ENCODE assay signal across 8 cellular contexts in genomic region chr5:134026521-134027202, GRCh38. TPM values are rescaled to one million over a fixed set of nuclear protein-coding genes. Genes with fewer than 3 reads are reported as not detected.
A peak's percentile ranks its signal among the peaks of the same experiment; 100 is the strongest.
DNase-seq lines count a peak whose midpoint lies in the region; ATAC-seq and TF ChIP-seq lines count a peak whose summit lies in the region.

No MANE protein-coding gene starts in this region.

- TF ChIP-seq POLR2A in ovary (IDR thresholded peaks at IDR 0.05), result no peak

- CTCF ChIA-PET in CD4-positive, alpha-beta T cell (lab: Charles Lee), result interaction anchor here (0.7 to 1.5 kb wide), 19 partner anchors 11 to 1194 kb away, joined by 3 to 8 read pairs (median 3); partner anchors contain the start of gene VDAC1

- POLR2A ChIA-PET in CD4-positive, alpha-beta T cell (lab: Charles Lee), result interaction anchor here (0.6 to 1.5 kb wide), 8 partner anchors 74 to 262 kb away, joined by 3 to 8 read pairs (median 4); no protein-coding TSS in a partner anchor

- no peaks in the 10 kb centered on the region for H3K27me3 ChIP-seq in CD4-positive, alpha-beta T cell (ENCODE audit: control insufficient read depth, insufficient read depth, low read length)
- H3K27me3 ChIP-seq in hepatocyte, result no peaks in the 10 kb centered on the region
- no peaks in the 10 kb centered on the region for H3K27me3 ChIP-seq in ovary

- H3K4me1 Mint-ChIP-seq in CD4-positive, alpha-beta T cell (ENCODE audit: low read depth), result peaks cover 6% of the 10 kb centered on the region
- peaks cover 5% of the 10 kb centered on the region for H3K4me1 Mint-ChIP-seq in activated naive CD4-positive, alpha-beta T cell treated with anti-CD3 and anti-CD28 coated beads, Interleukin-2, amount 50 U/mL, for 24 hours

- H4K20me1 ChIP-seq in hepatocyte (ENCODE audit: insufficient read depth, poor library complexity, severe bottlenecking), result no peaks in the 10 kb centered on the region

- TF ChIP-seq CTCF in CD4-positive, alpha-beta T cell (IDR thresholded peaks at IDR 0.05), result peak; percentile 64
- TF ChIP-seq CTCF in LNCaP clone FGC (IDR thresholded peaks at IDR 0.05; ENCODE audit: control insufficient read depth, extremely low read depth, insufficient read depth), result peak; percentile 69
- TF ChIP-seq CTCF in hepatocyte (IDR thresholded peaks at IDR 0.05; ENCODE audit: poor library complexity), result peak; percentile 54
- no peak for TF ChIP-seq CTCF in ovary (IDR thresholded peaks at IDR 0.05)

- H3K36me3 ChIP-seq in hepatocyte (replicated peaks; ENCODE audit: insufficient read depth, low read depth), result no peaks in the 10 kb centered on the region
- H3K36me3 ChIP-seq in ovary, result no peaks in the 10 kb centered on the region

- H3K4me3 ChIP-seq in LNCaP clone FGC (ENCODE audit: low read depth, low read length) (no peak overlapping the region), hepatocyte (no peak overlapping the region), ovary (no peak overlapping the region)

- H3K9me2 ChIP-seq in hepatocyte (replicated peaks; ENCODE audit: insufficient read depth), result no peaks in the 10 kb centered on the region

- TF ChIP-seq EP300 in ovary (IDR thresholded peaks at IDR 0.05), result no peak

- H2AFZ ChIP-seq in hepatocyte, result no peak overlapping the region

- H3K4me2 ChIP-seq in hepatocyte, result no peak overlapping the region

- ATAC-seq in CD4-positive, alpha-beta T cell (ENCODE audit: poor library complexity), result peak; percentile 99
- ATAC-seq in GM19328 (IDR thresholded peaks at IDR 0.05; ENCODE audit: unreplicated experiment), result peak; percentile 81

- H3K4me1 ChIP-seq in hepatocyte (ENCODE audit: insufficient read depth), result peaks cover 6% of the 10 kb centered on the region
- no peaks in the 10 kb centered on the region for H3K4me1 ChIP-seq in ovary (ENCODE audit: insufficient read depth)

- H3K36me3 Mint-ChIP-seq in CD4-positive, alpha-beta T cell (ENCODE audit: low read depth), result no peaks in the 10 kb centered on the region
- H3K36me3 Mint-ChIP-seq in activated naive CD4-positive, alpha-beta T cell treated with anti-CD3 and anti-CD28 coated beads, Interleukin-2, amount 50 U/mL, for 24 hours, result no peaks in the 10 kb centered on the region

- H3K4me3 Mint-ChIP-seq in CD4-positive, alpha-beta T cell, result no peak overlapping the region
- no peak overlapping the region for H3K4me3 Mint-ChIP-seq in activated naive CD4-positive, alpha-beta T cell treated with anti-CD3 and anti-CD28 coated beads, Interleukin-2, amount 50 U/mL, for 24 hours

- no peaks in the 10 kb centered on the region for H3K9me3 ChIP-seq in CD4-positive, alpha-beta T cell (ENCODE audit: control insufficient read depth, low read length)
- no peaks in the 10 kb centered on the region for H3K9me3 ChIP-seq in hepatocyte (ENCODE audit: low read depth)
- H3K9me3 ChIP-seq in ovary, result no peaks in the 10 kb centered on the region

- H3K9me3 Mint-ChIP-seq in CD4-positive, alpha-beta T cell, result no peaks in the 10 kb centered on the region
- no peaks in the 10 kb centered on the region for H3K9me3 Mint-ChIP-seq in activated naive CD4-positive, alpha-beta T cell treated with anti-CD3 and anti-CD28 coated beads, Interleukin-2, amount 50 U/mL, for 24 hours

- no peak overlapping the region for H3K27ac Mint-ChIP-seq in CD4-positive, alpha-beta T cell
- peak overlapping the region; percentile 78 for H3K27ac Mint-ChIP-seq in activated naive CD4-positive, alpha-beta T cell treated with anti-CD3 and anti-CD28 coated beads, Interleukin-2, amount 50 U/mL, for 24 hours

- no peaks in the 10 kb centered on the region for H3K79me2 ChIP-seq in hepatocyte

- WGBS in hepatocyte (ENCODE audit: low lambda C conversion rate, missing lambda C conversion rate), result 48% methylated on average over 4 of the region's 4 CpGs
- 43 to 55% (median 46%) methylated on average over 4 of the region's 4 CpGs for WGBS in ovary, 3 donors

- intact Hi-C loops in CD4-positive, alpha-beta T cell (cut with DNase I, micrococcal nuclease), result loop anchor here (1.0 kb wide), 1 partner anchor 263 kb away; no protein-coding TSS in a partner anchor
- intact Hi-C loops in ovary (cut with DNase I), result no loop called here

- H3K27me3 Mint-ChIP-seq in CD4-positive, alpha-beta T cell, result no peaks in the 10 kb centered on the region
- no peaks in the 10 kb centered on the region for H3K27me3 Mint-ChIP-seq in activated naive CD4-positive, alpha-beta T cell treated with anti-CD3 and anti-CD28 coated beads, Interleukin-2, amount 50 U/mL, for 24 hours

- no peak overlapping the region for H3K27ac ChIP-seq in CD4-positive, alpha-beta T cell (ENCODE audit: low read depth, low read length)
- H3K27ac ChIP-seq in hepatocyte (no peak overlapping the region), ovary (no peak overlapping the region)

- DNase-seq in CD4-positive, alpha-beta T cell, result peak; percentile 38 to 61 (median 43)
- DNase-seq in LNCaP clone FGC (ENCODE audit: low read depth) (peak; percentile 73), SHP77 treated with DMSO at 0.1 percent for 48 hours (lab: John Stamatoyannopoulos, UW) (peak; percentile 55), hepatocyte (ENCODE audit: low spot score) (peak; percentile 83), ovary (no peak)
- peak; percentile 22 to 31 for DNase-seq in stimulated activated CD8-positive, alpha-beta memory T cell treated with anti-CD3 and anti-CD28 coated beads, Interleukin-7, amount 100 ng/mL, for 4 hours (ENCODE audit: low read depth in 2 of 2)

RNA-seq across cellular contexts. Expression of gene VDAC1, which starts 21.9 kb away (rescaled TPM):
- total RNA-seq in CD4-positive, alpha-beta T cell, result 10 to 100 TPM; 46.8 to 50.9 TPM
- 282 and 286 TPM in 2 replicates for total RNA-seq in hepatocyte
- polyA plus RNA-seq in hepatocyte, result 196 and 216 TPM in 2 replicates
- total RNA-seq in ovary, result 10 to 100 TPM; 41.1 to 95.1 (median 89.9) TPM
- 100 to 1,000 TPM in 1 of 2 donors, 10 to 100 TPM in 1; 50.0 to 171 TPM for polyA plus RNA-seq in ovary

RNA-seq across cellular contexts. Expression of gene C5orf15, which starts 58.2 kb away (rescaled TPM):
- total RNA-seq in CD4-positive, alpha-beta T cell, result 10 to 100 TPM; 12.3 to 15.5 TPM
- total RNA-seq in hepatocyte (124 and 126 TPM in 2 replicates), ovary (10 to 100 TPM; 26.9 to 62.2 (median 33.4) TPM)
- polyA plus RNA-seq in hepatocyte (76.6 and 77.4 TPM in 2 replicates), ovary (100 to 1,000 TPM in 1 of 2 donors, 10 to 100 TPM in 1; 46.0 to 102 TPM)

Comparison
In these comparisons a context has a peak if more than half of its experiments do, and no peak if none do; other contexts are left out.
1. DNase-seq: peak in CD4-positive, alpha-beta T cell (10 of 10), LNCaP clone FGC (single experiment), SHP77 treated with DMSO at 0.1 percent for 48 hours (single experiment), hepatocyte (single experiment) and stimulated activated CD8-positive, alpha-beta memory T cell treated with anti-CD3 and anti-CD28 coated beads, Interleukin-7, amount 100 ng/mL, for 4 hours (2 of 2); none in ovary (0 of 5).
2. CTCF ChIP-seq: peak in CD4-positive, alpha-beta T cell (single experiment), LNCaP clone FGC (single experiment) and hepatocyte (single experiment); none in ovary (0 of 3).
3. intact Hi-C loops: an anchor here in CD4-positive, alpha-beta T cell (1.0 kb wide); none called in ovary.